ENCODE assay signal across 21 cellular contexts in the genomic region with DNA sequence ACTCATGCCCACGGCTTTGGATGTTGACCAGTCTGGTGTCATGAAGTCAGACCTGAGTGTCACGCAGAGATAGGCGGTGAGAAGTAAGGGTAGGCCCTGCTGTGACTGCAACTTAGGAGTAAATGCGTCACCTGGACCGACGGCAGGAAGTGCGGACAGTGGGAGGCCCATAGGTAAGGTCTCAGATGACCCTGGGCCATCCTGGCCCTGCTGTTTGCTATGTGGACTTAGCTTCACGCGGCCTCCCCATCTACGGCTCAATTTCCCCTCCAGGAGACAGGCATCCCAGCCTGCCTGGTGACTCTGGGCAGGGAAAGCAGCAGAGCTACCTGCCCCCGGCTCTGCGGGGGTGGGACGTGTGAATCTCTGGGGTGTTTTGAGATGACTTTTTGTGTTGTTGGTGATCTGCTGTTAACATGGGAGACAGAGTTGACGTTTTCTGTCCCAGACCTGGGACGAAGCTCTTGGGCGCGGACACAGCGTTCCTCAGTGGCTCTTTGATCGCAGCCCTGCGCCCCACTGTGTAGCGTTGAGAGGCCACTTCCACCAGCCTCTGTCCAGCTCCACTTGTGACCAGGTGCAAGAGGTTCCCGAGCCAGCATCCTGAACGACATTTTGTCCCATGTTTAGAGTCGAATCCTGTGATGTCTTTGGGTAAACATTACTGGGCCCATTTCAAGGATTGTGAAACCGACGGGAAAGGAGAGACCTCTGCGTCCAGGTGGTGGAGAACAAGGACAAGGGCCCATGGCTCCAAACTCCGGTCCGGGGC. TPM values are rescaled to one million over a fixed set of nuclear protein-coding genes. Genes with fewer than 3 reads are reported as not detected.
DNase-seq lines count a peak whose midpoint lies in the region; ATAC-seq, FAIRE-seq and TF ChIP-seq lines count a peak whose summit lies in the region.
"Had no signal": no experiment of that assay in that cellular context is flagged by ENCODE, and none has a peak within 500 bp of the region (broad histone marks: within the 10 kb centered on the region; RNA-seq: fewer than 3 reads in every experiment).

No MANE protein-coding gene starts in this region.

- in situ Hi-C loops in G401 (cut with HindIII; ENCODE audit: low sequenced_read_pairs) = no loop called here

- no peak for TF ChIP-seq RAD21 in A549 (conservative IDR thresholded peaks at IDR 0.05 in 1 of 2, IDR thresholded peaks at IDR 0.05 in 1 of 2)

- CTCF ChIA-PET in A549 (lab: Yijun Ruan, JAX) = no interaction called here

- TF ChIP-seq CTCF in A549 (IDR thresholded peaks at IDR 0.05) (no peak), omental fat pad (IDR thresholded peaks at IDR 0.05) (no peak)

- intact Hi-C loops in posterior vena cava (cut with DNase I) = no loop called here

- WGBS in A549 (ENCODE audit: missing lambda C conversion rate) = 95% methylated on average over 24 of the region's 29 CpGs

- no peak for TF ChIP-seq EP300 in A549 (IDR thresholded peaks at IDR 0.05)

- ATAC-seq in A549 (no peak), omental fat pad (ENCODE audit: low FRiP score) (no peak)
- ATAC-seq: activated CD4-positive, alpha-beta T cell treated with anti-CD3 and anti-CD28 coated beads for 36 hours; natural killer cell had no signal

- FAIRE-seq in A549 (lab: Jason Lieb, UNC) = no peak
- FAIRE-seq: colon, endothelial cell of umbilical vein, islet of Langerhans had no signal

- H3K4me1 ChIP-seq in A549 = peaks cover 22% of the 10 kb centered on the region

- no peak for TF ChIP-seq POLR2A in A549 (IDR thresholded peaks at IDR 0.05; ENCODE audit: low read length)

- H3K4me2 ChIP-seq in A549 = peak overlapping the region; percentile 72; the same call in 1 of the 3 replicates
- H3K4me2 ChIP-seq: hepatocyte had no signal

- no peak for DNase-seq in A549 (ENCODE audit: low read depth in 1 of 2, low spot score in 1 of 2)
- peak; percentile 12 for DNase-seq in D341Med (ENCODE audit: low spot score)
- peak; percentile 29 for DNase-seq in islet precursor cell
- DNase-seq in posterior vena cava (ENCODE audit: low spot score) = peak; percentile 58
- no peak for DNase-seq in G401 (ENCODE audit: low spot score)
- DNase-seq in NCI-H1930 (lab: John Stamatoyannopoulos, UW) = no peak
- DNase-seq in omental fat pad (ENCODE audit: low spot score) = no peak
- DNase-seq: activated CD4-positive, alpha-beta T cell treated with anti-CD3 and anti-CD28 coated beads for 36 hours; AML-193; DND-41; KG1; natural killer cell; NCI-H2081 treated with DMSO at 0.1 percent for 48 hours; NCI-H510A; NK-92 treated with Interleukin-12 subunit alpha and Interleukin-12 subunit beta, amount 100 ng/mL, for 24 hours had no signal

- no peaks in the 10 kb centered on the region for H3K9me3 ChIP-seq in A549
- H3K9me3 ChIP-seq: Peyer's patch had no signal

- H3K27ac ChIP-seq in A549 = peak overlapping the region; percentile 88 to 91
- H3K27ac ChIP-seq: Peyer's patch had no signal

- H3K4me3 ChIP-seq in A549 = no peak overlapping the region
- H3K4me3 ChIP-seq: hepatocyte, Peyer's patch had no signal

- POLR2A ChIA-PET in A549 (lab: Yijun Ruan, JAX) = no interaction called here

TF ChIP-seq in A549, 52 proteins besides CTCF, POLR2A, EP300 and RAD21:
- TF ChIP-seq MAFK (IDR thresholded peaks at IDR 0.05; ENCODE audit: partially characterized antibody) (no peak), ZC3H11A (IDR thresholded peaks at IDR 0.05) (no peak), HDAC2 (IDR thresholded peaks at IDR 0.05) (no peak), JUN (IDR thresholded peaks at IDR 0.05) (no peak), RCOR1 (IDR thresholded peaks at IDR 0.05; ENCODE audit: low read depth, low read length) (no peak), FOSL2 (IDR thresholded peaks at IDR 0.05) (no peak), FOSL2 (CRISPR knock-in tag; IDR thresholded peaks at IDR 0.05) (no peak), MAZ (IDR thresholded peaks at IDR 0.05; ENCODE audit: borderline replicate concordance, low read depth, low read length) (no peak)
- TF ChIP-seq, protein P1, sequence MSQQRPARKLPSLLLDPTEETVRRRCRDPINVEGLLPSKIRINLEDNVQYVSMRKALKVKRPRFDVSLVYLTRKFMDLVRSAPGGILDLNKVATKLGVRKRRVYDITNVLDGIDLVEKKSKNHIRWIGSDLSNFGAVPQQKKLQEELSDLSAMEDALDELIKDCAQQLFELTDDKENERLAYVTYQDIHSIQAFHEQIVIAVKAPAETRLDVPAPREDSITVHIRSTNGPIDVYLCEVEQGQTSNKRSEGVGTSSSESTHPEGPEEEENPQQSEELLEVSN (IDR thresholded peaks at IDR 0.05; ENCODE audit: borderline replicate concordance, low read depth) = no peak
- TF ChIP-seq, protein P2, sequence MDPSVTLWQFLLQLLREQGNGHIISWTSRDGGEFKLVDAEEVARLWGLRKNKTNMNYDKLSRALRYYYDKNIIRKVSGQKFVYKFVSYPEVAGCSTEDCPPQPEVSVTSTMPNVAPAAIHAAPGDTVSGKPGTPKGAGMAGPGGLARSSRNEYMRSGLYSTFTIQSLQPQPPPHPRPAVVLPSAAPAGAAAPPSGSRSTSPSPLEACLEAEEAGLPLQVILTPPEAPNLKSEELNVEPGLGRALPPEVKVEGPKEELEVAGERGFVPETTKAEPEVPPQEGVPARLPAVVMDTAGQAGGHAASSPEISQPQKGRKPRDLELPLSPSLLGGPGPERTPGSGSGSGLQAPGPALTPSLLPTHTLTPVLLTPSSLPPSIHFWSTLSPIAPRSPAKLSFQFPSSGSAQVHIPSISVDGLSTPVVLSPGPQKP (IDR thresholded peaks at IDR 0.05; ENCODE audit: low read depth, low read length) = no peak

RNA-seq across cellular contexts. Expression of gene CRYAA, which starts 39.9 kb away (rescaled TPM):
- polyA plus RNA-seq in A549 (2011; rRNA removed) (not detected in 2 replicates), A549 (2017; fragmentation: RNase III; extraction: RNeasy Plus Mini Kit Qiagen cat#74134 plus additional on column Dnase treatment) (not detected in 3 replicates)
- polyA plus RNA-seq in A549 (2012; cell fraction: cytosol; rRNA removed) = 0.05 TPM in 1 of 2 replicates, not detected in the other
- polyA plus RNA-seq in A549 (2012; cell fraction: nucleus; rRNA removed) = not detected in 2 replicates
- not detected in 2 replicates for polyA minus RNA-seq in A549 (2011; rRNA and poly(A)+ RNA removed)
- total RNA-seq in posterior vena cava (not detected), omental fat pad (not detected)
- total RNA-seq in G401 (2014; rRNA removed; shearing (Covaris generic)) = not detected in 2 replicates
- total RNA-seq: activated CD4-positive, alpha-beta T cell treated with anti-CD3 and anti-CD28 coated beads for 36 hours; endothelial cell of umbilical vein; hepatocyte; natural killer cell; Peyer's patch; pulmonary artery endothelial cell had no signal
- polyA plus RNA-seq: endothelial cell of umbilical vein, hepatocyte had no signal

Comparison
In these comparisons a context has a peak if more than half of its experiments do, and no peak if none do; other contexts are left out.
1. DNase-seq: peak in D341Med (single experiment), islet precursor cell (single experiment) and posterior vena cava (single experiment); none in A549 (0 of 2), G401 (single experiment), NCI-H1930 (0 of 2) and omental fat pad (single experiment).